ENCODE assay signal across 17 cellular contexts in the genomic region with DNA sequence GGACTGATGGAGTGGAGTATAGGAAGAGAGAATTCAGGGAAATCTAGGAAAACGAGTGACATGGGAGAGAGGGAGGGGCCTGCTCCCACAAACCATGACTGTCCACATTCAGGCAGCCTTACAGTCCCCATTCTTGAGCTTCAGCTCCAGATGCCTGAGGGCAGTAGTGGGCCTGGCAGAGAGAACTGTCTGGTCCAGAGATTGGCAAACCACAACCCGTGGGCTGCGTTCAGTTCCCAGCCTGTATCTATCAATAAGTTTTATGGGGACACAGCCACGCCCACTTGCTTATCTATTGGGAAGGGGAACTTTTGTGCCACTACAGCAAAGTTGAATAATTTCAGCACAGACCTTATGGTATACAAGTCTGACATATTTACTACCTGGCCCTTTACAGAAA.
DNase-seq lines count a peak whose midpoint lies in the region; ATAC-seq and TF ChIP-seq lines count a peak whose summit lies in the region.
"Had no signal": no experiment of that assay in that cellular context is flagged by ENCODE, and none has a peak within 500 bp of the region (broad histone marks: within the 10 kb centered on the region; RNA-seq: fewer than 3 reads in every experiment).

No MANE protein-coding gene starts in this region.

- intact Hi-C loops in prostate gland (cut with DNase I) (no loop called here), dorsolateral prefrontal cortex (cut with DNase I) (no loop called here)

- H2AK5ac ChIP-seq in neuronal stem cell (ENCODE audit: low read depth, low read length), result peak overlapping the region; percentile 6

- no peak overlapping the region for H3K4ac ChIP-seq in neuronal stem cell (ENCODE audit: low read length)

- DNase-seq in RPMI7951 (ENCODE audit: low read depth) (peak; percentile 42), neuronal stem cell (ENCODE audit: low spot score) (no peak), upper lobe of left lung (no peak), prostate gland (ENCODE audit: low spot score) (no peak), NCI-H526 (lab: John Stamatoyannopoulos, UW) (no peak), dorsolateral prefrontal cortex (no peak)
- DNase-seq: AML-193; Calu3; CD8-positive, alpha-beta T cell; DMS79 treated with DMSO at 0.1 percent for 48 hours; GF-D8; GOT3; H7 had no signal

- no peak overlapping the region for H2AFZ ChIP-seq in neuronal stem cell (ENCODE audit: low read length)

- no peak for TF ChIP-seq EP300 in upper lobe of left lung (IDR thresholded peaks at IDR 0.05)

- TF ChIP-seq CTCF in upper lobe of left lung (IDR thresholded peaks at IDR 0.05) (no peak), prostate gland (IDR thresholded peaks at IDR 0.05) (no peak), dorsolateral prefrontal cortex (IDR thresholded peaks at IDR 0.05 in 54 of 56, conservative IDR thresholded peaks at IDR 0.05 in 2 of 56; ENCODE audit: low read depth in 1 of 56, partially characterized antibody in 56 of 56) (no peak)

- no peak overlapping the region for H3K9ac ChIP-seq in BLaER1
- no peak overlapping the region for H3K9ac ChIP-seq in neuronal stem cell (ENCODE audit: low read depth, low read length, poor library complexity)

- no peak overlapping the region for H3K14ac ChIP-seq in neuronal stem cell (ENCODE audit: low read length)

- no peak for ATAC-seq in upper lobe of left lung (ENCODE audit: low FRiP score in 2 of 2)
- ATAC-seq: A549; CD8-positive, alpha-beta T cell; HepG2 had no signal

- H3K4me3 ChIP-seq in BLaER1, result no peak overlapping the region
- H3K4me3 ChIP-seq in neuronal stem cell (ENCODE audit: low read length in 2 of 2), result no peak overlapping the region
- no peak overlapping the region for H3K4me3 ChIP-seq in upper lobe of left lung
- no peak overlapping the region for H3K4me3 ChIP-seq in prostate gland
- no peak overlapping the region for H3K4me3 ChIP-seq in dorsolateral prefrontal cortex
- H3K4me3 ChIP-seq: A549 had no signal

- no peaks in the 10 kb centered on the region for H3K79me1 ChIP-seq in neuronal stem cell (ENCODE audit: low read depth, low read length)

- no peak overlapping the region for H2BK15ac ChIP-seq in neuronal stem cell (ENCODE audit: low read length)

- H3K9me3 ChIP-seq in BLaER1 (no peaks in the 10 kb centered on the region), neuronal stem cell (replicated peaks in 1 of 2; ENCODE audit: control insufficient read depth in 2 of 2, insufficient read depth in 1 of 2, low read depth in 1 of 2, low read length in 2 of 2) (no peaks in the 10 kb centered on the region), upper lobe of left lung (no peaks in the 10 kb centered on the region), prostate gland (no peaks in the 10 kb centered on the region)
- H3K9me3 ChIP-seq: A549 had no signal

- no peak overlapping the region for H2BK120ac ChIP-seq in neuronal stem cell (ENCODE audit: low read depth, low read length)

- WGBS in neuronal stem cell (ENCODE audit: extremely low coverage in 2 of 2, insufficient read length in 2 of 2, insufficient replicate concordance in 1 of 2), 2 donors, result no CpG with 5 or more reads among the region's 4 CpGs
- WGBS in upper lobe of left lung, 2 donors, result 81 to 92% methylated on average over 4 of the region's 4 CpGs
- WGBS in prostate gland, result 65% methylated on average over 4 of the region's 4 CpGs

- no peak overlapping the region for H2BK5ac ChIP-seq in neuronal stem cell (ENCODE audit: low read length)

- peak overlapping the region; percentile 66 for H3K4me2 ChIP-seq in BLaER1
- H3K4me2 ChIP-seq in neuronal stem cell (ENCODE audit: insufficient read depth, low read length, poor library complexity, severe bottlenecking), result no peak overlapping the region
- H3K4me2 ChIP-seq: A549 had no signal

- peak overlapping the region; percentile 21 for H3K18ac ChIP-seq in neuronal stem cell (ENCODE audit: low read length)

- H2BK12ac ChIP-seq in neuronal stem cell (ENCODE audit: low read length), result no peak overlapping the region

- H3K23ac ChIP-seq in neuronal stem cell (ENCODE audit: low read depth, low read length, poor library complexity), result no peak overlapping the region

- H3K4me1 ChIP-seq in BLaER1, result peaks cover 32% of the 10 kb centered on the region
- peaks cover 0 to 11% of the 10 kb centered on the region in 2 donors for H3K4me1 ChIP-seq in neuronal stem cell (ENCODE audit: control insufficient read depth in 2 of 2, insufficient read depth in 1 of 2, low read depth in 1 of 2, low read length in 2 of 2)
- H3K4me1 ChIP-seq in upper lobe of left lung, result peaks cover 8 to 28% (median 21%) of the 10 kb centered on the region in 4 donors
- no peaks in the 10 kb centered on the region for H3K4me1 ChIP-seq in prostate gland (replicated peaks)
- H3K4me1 ChIP-seq: A549 had no signal

- no peak for TF ChIP-seq POLR2A in upper lobe of left lung (IDR thresholded peaks at IDR 0.05)
- no peak for TF ChIP-seq POLR2A in prostate gland (IDR thresholded peaks at IDR 0.05)

- H3K36me3 ChIP-seq in BLaER1, result no peaks in the 10 kb centered on the region
- no peaks in the 10 kb centered on the region for H3K36me3 ChIP-seq in neuronal stem cell (replicated peaks in 1 of 2; ENCODE audit: control insufficient read depth in 2 of 2, insufficient read depth in 2 of 2, low read length in 2 of 2)
- H3K36me3 ChIP-seq in upper lobe of left lung, result peaks cover 0 to 12% (median 0%) of the 10 kb centered on the region in 4 donors
- no peaks in the 10 kb centered on the region for H3K36me3 ChIP-seq in prostate gland

- H4K20me1 ChIP-seq in BLaER1, result no peaks in the 10 kb centered on the region

- H3K27ac ChIP-seq in BLaER1, result no peak overlapping the region
- H3K27ac ChIP-seq in neuronal stem cell (replicated peaks; ENCODE audit: low read length), result no peak overlapping the region
- peak overlapping the region in 3 of 4 donors; percentile 7 to 62 (median 61) for H3K27ac ChIP-seq in upper lobe of left lung
- H3K27ac ChIP-seq in prostate gland, result no peak overlapping the region
- H3K27ac ChIP-seq in dorsolateral prefrontal cortex, result no peak overlapping the region
- H3K27ac ChIP-seq: 22Rv1, A549 had no signal

- no peak overlapping the region for H4K8ac ChIP-seq in neuronal stem cell (ENCODE audit: low read depth, low read length)

- H3K27me3 ChIP-seq in BLaER1 (no peaks in the 10 kb centered on the region), neuronal stem cell (ENCODE audit: control insufficient read depth in 3 of 3, insufficient read depth in 3 of 3, low read depth in 1 of 3, low read length in 3 of 3) (peaks cover 0 to 3% (median 0%) of the 10 kb centered on the region in 3 experiments), upper lobe of left lung (no peaks in the 10 kb centered on the region), prostate gland (replicated peaks; ENCODE audit: insufficient read depth) (no peaks in the 10 kb centered on the region), dorsolateral prefrontal cortex (no peaks in the 10 kb centered on the region)

- H4K91ac ChIP-seq in neuronal stem cell (ENCODE audit: low read depth, low read length, poor library complexity), result no peak overlapping the region

Comparison
In these comparisons a context has a peak if more than half of its experiments do, and no peak if none do; other contexts are left out.
1. H3K27ac ChIP-seq: peak in upper lobe of left lung (3 of 4); none in BLaER1 (single experiment), neuronal stem cell (single experiment), prostate gland (0 of 2) and dorsolateral prefrontal cortex (0 of 59).